In genomic region chr19:32223595-32224370, GRCh38 we compare ENCODE assay signal across 10 cellular contexts.
DNase-seq lines count a peak whose midpoint lies in the region; ATAC-seq, FAIRE-seq and TF ChIP-seq lines count a peak whose summit lies in the region.
"Had no signal": no experiment of that assay in that cellular context is flagged by ENCODE, and none has a peak within 500 bp of the region (broad histone marks: within the 10 kb centered on the region; RNA-seq: fewer than 3 reads in every experiment).

No MANE protein-coding gene starts in this region.

- no peaks in the 10 kb centered on the region for H3F3A ChIP-seq in neural progenitor cell (ENCODE audit: low read depth)

- TF ChIP-seq RAD21 in IMR-90 (IDR thresholded peaks at IDR 0.05; ENCODE audit: low read length) (no peak), H1 (IDR thresholded peaks at IDR 0.05 in 1 of 2, conservative IDR thresholded peaks at IDR 0.05 in 1 of 2; ENCODE audit: low read depth in 2 of 2, low read length in 2 of 2) (no peak; a peak in 1 of 4 replicates)

- H3K23ac ChIP-seq in IMR-90 (ENCODE audit: low read depth, low read length): no peak overlapping the region
- H3K23ac ChIP-seq in H1 (ENCODE audit: insufficient read length): no peak overlapping the region

- TF ChIP-seq POLR2A in IMR-90 (IDR thresholded peaks at IDR 0.05; ENCODE audit: low read depth, low read length): no peak
- no peak for TF ChIP-seq POLR2A in H1 (IDR thresholded peaks at IDR 0.05; ENCODE audit: control extremely low read depth in 1 of 2, low read depth in 2 of 2, low read length in 2 of 2)

- H2AFZ ChIP-seq in IMR-90 (replicated peaks; ENCODE audit: low read length, poor library complexity) (peak overlapping the region; percentile 78), H1 (ENCODE audit: low read length) (peak overlapping the region; percentile 38; the same call in 1 of the 2 replicates), neural progenitor cell (replicated peaks) (peak overlapping the region; percentile 60)

- H3K14ac ChIP-seq in IMR-90 (replicated peaks; ENCODE audit: low read depth, low read length) (no peak overlapping the region), H1 (ENCODE audit: insufficient read length) (no peak overlapping the region)

- H2BK15ac ChIP-seq in IMR-90 (ENCODE audit: low read depth, low read length) (no peak overlapping the region), H1 (ENCODE audit: low read length) (no peak overlapping the region)

- H3K79me2 ChIP-seq in H1 (ENCODE audit: control insufficient read depth in 1 of 2, insufficient read depth in 2 of 2, low read length in 2 of 2) (no peaks in the 10 kb centered on the region), neural progenitor cell (ENCODE audit: low read depth) (no peaks in the 10 kb centered on the region)

- FAIRE-seq in H1 (lab: Jason Lieb, UNC): no peak

- no peak overlapping the region for H3K4me3 ChIP-seq in IMR-90 (ENCODE audit: insufficient read depth, low read depth, low read length)
- peak overlapping the region in 3 of 4 experiments; percentile 34 to 59 (median 38); a peak in 5 of 8 replicates for H3K4me3 ChIP-seq in H1 (ENCODE audit: extremely low read depth in 1 of 4, insufficient read depth in 2 of 4, low read depth in 3 of 4, low read length in 4 of 4)
- peak overlapping the region; percentile 42 for H3K4me3 ChIP-seq in neural progenitor cell
- H3K4me3 ChIP-seq: cardiac muscle cell had no signal

- dilution Hi-C loops in IMR-90 (cut with HindIII; ENCODE audit: low sequenced_read_pairs, unreplicated experiment): no loop called here

- H3K79me1 ChIP-seq in IMR-90 (ENCODE audit: low read depth in 1 of 2, low read length in 2 of 2): no peaks in the 10 kb centered on the region
- no peaks in the 10 kb centered on the region for H3K79me1 ChIP-seq in H1 (ENCODE audit: low read depth, low read length)

- peak overlapping the region; percentile 30 for H3K4me3 Mint-ChIP-seq in CD4-positive, alpha-beta T cell
- peak overlapping the region; percentile 83 for H3K4me3 Mint-ChIP-seq in neural progenitor cell

- in situ Hi-C loops in IMR-90 (cut with MboI; ENCODE audit: low sequenced_read_pairs): no loop called here

- no peak overlapping the region for H4K5ac ChIP-seq in IMR-90 (ENCODE audit: low read depth, low read length)
- H4K5ac ChIP-seq in H1 (ENCODE audit: insufficient read length, low read depth, low read length): no peak overlapping the region

- H4K20me1 ChIP-seq in IMR-90 (ENCODE audit: insufficient read depth, low read length) (no peaks in the 10 kb centered on the region), H1 (replicated peaks in 1 of 2; ENCODE audit: control insufficient read depth in 1 of 2, insufficient read depth in 2 of 2, low read length in 2 of 2) (no peaks in the 10 kb centered on the region), neural progenitor cell (ENCODE audit: low read depth) (no peaks in the 10 kb centered on the region)

- DNase-seq in CD4-positive, alpha-beta T cell: no peak
- no peak for DNase-seq in IMR-90
- no peak for DNase-seq in H1 (ENCODE audit: low read depth in 1 of 2, low spot score in 2 of 2)
- DNase-seq in neural progenitor cell (ENCODE audit: low spot score): peak; percentile 30
- no peak for DNase-seq in LoVo (ENCODE audit: low spot score)
- DNase-seq: NCI-H1436 treated with DMSO at 0.1 percent for 48 hours had no signal

- H3K18ac ChIP-seq in IMR-90 (ENCODE audit: low read depth, low read length): no peak overlapping the region
- H3K18ac ChIP-seq in H1 (ENCODE audit: extremely low read depth, low read length): no peak overlapping the region; the same call in 1 of the 2 replicates

- H3K9ac ChIP-seq in IMR-90 (ENCODE audit: low read depth, low read length) (no peak overlapping the region), H1 (replicated peaks in 1 of 4; ENCODE audit: extremely low read depth in 1 of 4, low read depth in 3 of 4, low read length in 3 of 4) (no peak overlapping the region), neural progenitor cell (no peak overlapping the region)

- no peak for TF ChIP-seq CTCF in CD4-positive, alpha-beta T cell (IDR thresholded peaks at IDR 0.05)
- TF ChIP-seq CTCF in IMR-90 (conservative IDR thresholded peaks at IDR 0.05; ENCODE audit: low read depth, low read length) (no peak), H1 (IDR thresholded peaks at IDR 0.05; ENCODE audit: control extremely low read depth in 1 of 3, insufficient read depth in 1 of 3, low read depth in 1 of 3, low read length in 3 of 3) (no peak), neural progenitor cell (IDR thresholded peaks at IDR 0.05) (no peak)

- no peak for TF ChIP-seq EP300 in H1 (IDR thresholded peaks at IDR 0.05; ENCODE audit: borderline replicate concordance in 1 of 2, low read depth in 2 of 2, low read length in 2 of 2)

- H3K4me1 ChIP-seq in IMR-90 (ENCODE audit: control insufficient read depth, insufficient read depth, low read length): no peaks in the 10 kb centered on the region
- peaks cover 0 to 5% (median 3%) of the 10 kb centered on the region in 4 experiments; a peak in 4 of 7 replicates for H3K4me1 ChIP-seq in H1 (replicated peaks in 1 of 4; ENCODE audit: control insufficient read depth in 3 of 4, insufficient read depth in 4 of 4, low read length in 3 of 4)
- H3K4me1 ChIP-seq in neural progenitor cell: peaks cover 5% of the 10 kb centered on the region

- peaks cover 54% of the 10 kb centered on the region for H3K27me3 ChIP-seq in CD4-positive, alpha-beta T cell (ENCODE audit: control insufficient read depth, insufficient read depth, low read length)
- peaks cover 5% of the 10 kb centered on the region for H3K27me3 ChIP-seq in IMR-90 (ENCODE audit: control insufficient read depth, insufficient read depth, low read length)
- H3K27me3 ChIP-seq in H1 (replicated peaks in 1 of 4; ENCODE audit: control insufficient read depth in 3 of 4, extremely low read depth in 1 of 4, insufficient read depth in 3 of 4, low read length in 3 of 4): peaks cover 1 to 17% (median 13%) of the 10 kb centered on the region in 4 experiments
- peaks cover 40% of the 10 kb centered on the region for H3K27me3 ChIP-seq in neural progenitor cell

- H3K56ac ChIP-seq in IMR-90 (ENCODE audit: extremely low read depth, insufficient read depth, low read length): no peak overlapping the region
- H3K56ac ChIP-seq in H1 (replicated peaks; ENCODE audit: insufficient read length, low read depth, low read length): no peak overlapping the region

- no peak overlapping the region for H3K27ac ChIP-seq in CD4-positive, alpha-beta T cell (ENCODE audit: low read depth, low read length)
- H3K27ac ChIP-seq in IMR-90 (ENCODE audit: insufficient read depth, low read length) (no peak overlapping the region), H1 (ENCODE audit: low read depth, low read length) (no peak overlapping the region), neural progenitor cell (no peak overlapping the region)
- H3K27ac ChIP-seq: cardiac muscle cell had no signal

- no peak overlapping the region for H3K4me2 ChIP-seq in IMR-90 (ENCODE audit: low read depth, low read length)
- H3K4me2 ChIP-seq in H1 (ENCODE audit: insufficient read depth in 1 of 2, low read depth in 2 of 2, low read length in 2 of 2): peak overlapping the region; percentile 41 to 82
- H3K4me2 ChIP-seq in neural progenitor cell: peak overlapping the region; percentile 75

- no peak overlapping the region for H2BK120ac ChIP-seq in IMR-90 (ENCODE audit: low read depth, low read length)
- H2BK120ac ChIP-seq in H1 (replicated peaks; ENCODE audit: low read depth, low read length): no peak overlapping the region

- 54% methylated on average over 7 of the region's 29 CpGs; no CpG with 5 or more reads in 1 of the 2 experiments for WGBS in IMR-90 (ENCODE audit: extremely low coverage in 2 of 2, insufficient read length in 1 of 2), 2 experiments
- WGBS in H1 (ENCODE audit: extremely low coverage in 1 of 2, insufficient coverage in 1 of 2, insufficient read length in 1 of 2, insufficient replicate concordance in 2 of 2, low coverage in 1 of 2, low lambda C conversion rate in 2 of 2, missing lambda C conversion rate in 1 of 2), 2 experiments: 42% methylated on average over 24 of the region's 29 CpGs; no CpG with 5 or more reads in 1 of the 2 experiments

- H3K36me3 Mint-ChIP-seq in CD4-positive, alpha-beta T cell (ENCODE audit: low read depth): no peaks in the 10 kb centered on the region
- H3K36me3 Mint-ChIP-seq in neural progenitor cell: no peaks in the 10 kb centered on the region

- CTCF ChIA-PET in CD4-positive, alpha-beta T cell (lab: Charles Lee): interaction anchor here (0.6 to 1.9 kb wide), 6 partner anchors 11 to 1557 kb away, joined by 3 to 7 read pairs (median 4); no protein-coding TSS in a partner anchor
- CTCF ChIA-PET in IMR-90 (lab: Yijun Ruan, JAX): interaction anchor here (0.7 to 1.5 kb wide), 5 partner anchors 10 to 1556 kb away, joined by 3 to 5 read pairs (median 3); no protein-coding TSS in a partner anchor
- CTCF ChIA-PET in H1 (lab: Charles Lee; ENCODE audit: partially characterized antibody): interaction anchor here (0.7 to 3.2 kb wide), 53 partner anchors 7 to 1540 kb away, joined by 3 to 22 read pairs (median 4); no protein-coding TSS in a partner anchor

- peaks cover 9% of the 10 kb centered on the region; the same call in 1 of the 2 replicates for H3K23me2 ChIP-seq in H1 (ENCODE audit: low read depth, low read length)

- H2AK5ac ChIP-seq in IMR-90 (ENCODE audit: low read depth, low read length) (no peak overlapping the region), H1 (ENCODE audit: low read depth, low read length) (no peak overlapping the region)

- peaks cover 67% of the 10 kb centered on the region for H3K27me3 Mint-ChIP-seq in CD4-positive, alpha-beta T cell
- peaks cover 19% of the 10 kb centered on the region for H3K27me3 Mint-ChIP-seq in neural progenitor cell (ENCODE audit: insufficient read depth, low read depth)

- no peaks in the 10 kb centered on the region for H3K9me3 ChIP-seq in CD4-positive, alpha-beta T cell (ENCODE audit: control insufficient read depth, low read length)
- H3K9me3 ChIP-seq in IMR-90 (ENCODE audit: control insufficient read depth, insufficient read depth, low read length) (no peaks in the 10 kb centered on the region), H1 (ENCODE audit: insufficient read depth in 2 of 2, low read depth in 1 of 2, low read length in 1 of 2) (no peaks in the 10 kb centered on the region), neural progenitor cell (ENCODE audit: low read depth) (no peaks in the 10 kb centered on the region)

- H3K27ac Mint-ChIP-seq in CD4-positive, alpha-beta T cell: no peak overlapping the region
- H3K27ac Mint-ChIP-seq in neural progenitor cell: no peak overlapping the region

- no peaks in the 10 kb centered on the region for H3K9me3 Mint-ChIP-seq in CD4-positive, alpha-beta T cell
- H3K9me3 Mint-ChIP-seq in neural progenitor cell: no peaks in the 10 kb centered on the region

- intact Hi-C loops in CD4-positive, alpha-beta T cell (cut with DNase I, micrococcal nuclease): loop anchor here (1.0 to 10.0 kb wide), 6 partner anchors 869 to 1557 kb away; no protein-coding TSS in a partner anchor
- intact Hi-C loops in IMR-90 (cut with micrococcal nuclease): loop anchor here (1.0 to 10.0 kb wide), 5 partner anchors 347 to 1554 kb away; no protein-coding TSS in a partner anchor

- H3K4ac ChIP-seq in IMR-90 (ENCODE audit: low read depth, low read length) (no peak overlapping the region), H1 (replicated peaks; ENCODE audit: insufficient read length, low read depth, low read length) (no peak overlapping the region)

- H3K36me3 ChIP-seq in IMR-90 (ENCODE audit: control insufficient read depth, insufficient read depth, low read length) (no peaks in the 10 kb centered on the region), H1 (ENCODE audit: control insufficient read depth in 2 of 4, insufficient read depth in 4 of 4, low read length in 3 of 4) (no peaks in the 10 kb centered on the region), neural progenitor cell (no peaks in the 10 kb centered on the region)
- H3K36me3 ChIP-seq: cardiac muscle cell had no signal

- peak; percentile 58 for ATAC-seq in CD4-positive, alpha-beta T cell (ENCODE audit: poor library complexity)
- ATAC-seq in IMR-90 (ENCODE audit: low read depth) (no peak), HG02678 (IDR thresholded peaks at IDR 0.05; ENCODE audit: unreplicated experiment) (no peak), HG02981 (IDR thresholded peaks at IDR 0.05; ENCODE audit: unreplicated experiment) (no peak), HG03159 (IDR thresholded peaks at IDR 0.05; ENCODE audit: unreplicated experiment) (no peak)

- POLR2A ChIA-PET in CD4-positive, alpha-beta T cell (lab: Charles Lee): interaction anchor here (0.7 kb wide), 1 partner anchor 29 kb away, joined by 3 read pairs; no protein-coding TSS in a partner anchor
- POLR2A ChIA-PET in IMR-90 (lab: Charles Lee; ENCODE audit: unreplicated experiment): no interaction called here
- POLR2A ChIA-PET in H1 (lab: Charles Lee; ENCODE audit: partially characterized antibody): no interaction called here

- peak overlapping the region; percentile 75; the same call in 1 of the 2 replicates for H2BK12ac ChIP-seq in H1 (ENCODE audit: low read depth, low read length)

- BruUV-seq in IMR-90 (replicated peaks; lab: Mats Ljungman, UMichigan): no TSS peak

- H3K4me1 Mint-ChIP-seq in CD4-positive, alpha-beta T cell (ENCODE audit: low read depth): peaks cover 14% of the 10 kb centered on the region
- peaks cover 4% of the 10 kb centered on the region for H3K4me1 Mint-ChIP-seq in neural progenitor cell

- no peak overlapping the region for H4K8ac ChIP-seq in IMR-90 (ENCODE audit: low read depth in 2 of 2, low read length in 2 of 2)
- no peak overlapping the region for H4K8ac ChIP-seq in H1 (ENCODE audit: extremely low read depth, insufficient read depth, low read length)

- no peaks in the 10 kb centered on the region for H3K9me1 ChIP-seq in IMR-90 (ENCODE audit: insufficient read depth, low read length)

- H4K91ac ChIP-seq in IMR-90 (ENCODE audit: insufficient read depth, low read depth, low read length) (no peak overlapping the region), H1 (replicated peaks; ENCODE audit: insufficient read length, low read length) (no peak overlapping the region)

- H2BK20ac ChIP-seq in IMR-90 (ENCODE audit: low read depth, low read length) (no peak overlapping the region), H1 (ENCODE audit: low read length) (no peak overlapping the region)

- H2BK5ac ChIP-seq in IMR-90 (ENCODE audit: low read depth, low read length, poor library complexity, severe bottlenecking) (no peak overlapping the region), H1 (ENCODE audit: low read depth, low read length) (no peak overlapping the region)

- no peak overlapping the region for H2AK9ac ChIP-seq in IMR-90 (replicated peaks; ENCODE audit: low read depth, low read length, poor library complexity)
